ENCODE assay signal across 8 cellular contexts in genomic region chr5:146565764-146566163, GRCh38. TPM values are rescaled to one million over a fixed set of nuclear protein-coding genes. Genes with fewer than 3 reads are reported as not detected.
DNase-seq lines count a peak whose midpoint lies in the region; ATAC-seq and TF ChIP-seq lines count a peak whose summit lies in the region.

No MANE protein-coding gene starts in this region.

- peak; percentile 61 for TF ChIP-seq CTCF in AG10803 (conservative IDR thresholded peaks at IDR 0.05; ENCODE audit: low read length)
- TF ChIP-seq CTCF in cardiac fibroblast (IDR thresholded peaks at IDR 0.05; ENCODE audit: low read depth, low read length): peak; percentile 59

- H3K4me3 ChIP-seq in AG10803 (ENCODE audit: low read length): no peak overlapping the region
- H3K4me3 ChIP-seq in cardiac fibroblast (replicated peaks in 1 of 2; ENCODE audit: low read depth in 2 of 2, low read length in 2 of 2): no peak overlapping the region

- DNase-seq in AG10803 (ENCODE audit: low read depth) (peak; percentile 55), NCI-H146 treated with DMSO at 0.1 percent for 48 hours (lab: John Stamatoyannopoulos, UW; ENCODE audit: unreplicated experiment) (peak; percentile 65), T-helper 9 cell (peak; percentile 15), cardiac fibroblast (ENCODE audit: low read depth in 2 of 2) (peak; percentile 61 to 66), left lobe of liver (ENCODE audit: low spot score) (peak; percentile 47)
- peak; percentile 7 to 19 for DNase-seq in stimulated activated CD8-positive, alpha-beta memory T cell treated with anti-CD3 and anti-CD28 coated beads, Interleukin-2, amount 100 ng/mL, for 48 hours (ENCODE audit: low read depth in 2 of 2)

- ATAC-seq in GM18519 (IDR thresholded peaks at IDR 0.05; ENCODE audit: low FRiP score, unreplicated experiment): peak; percentile 86
- peak; percentile 95 for ATAC-seq in HG02970 (IDR thresholded peaks at IDR 0.05; ENCODE audit: low FRiP score, unreplicated experiment)
- ATAC-seq in left lobe of liver: peak; percentile 95

RNA-seq across cellular contexts. Expression of gene GPR151, which starts 49.8 kb away (rescaled TPM):
- total RNA-seq in left lobe of liver: not detected

Comparison
In these comparisons a context has a peak if more than half of its experiments do, and no peak if none do; other contexts are left out.
1. DNase-seq: peak in every context shown above with its lines; median percentile 65 in NCI-H146 treated with DMSO at 0.1 percent for 48 hours; 64 in cardiac fibroblast; 55 in AG10803; 47 in left lobe of liver; 15 in T-helper 9 cell; 13 in stimulated activated CD8-positive, alpha-beta memory T cell treated with anti-CD3 and anti-CD28 coated beads, Interleukin-2, amount 100 ng/mL, for 48 hours.